ENCODE assay signal across 1 cellular context in the genomic region with DNA sequence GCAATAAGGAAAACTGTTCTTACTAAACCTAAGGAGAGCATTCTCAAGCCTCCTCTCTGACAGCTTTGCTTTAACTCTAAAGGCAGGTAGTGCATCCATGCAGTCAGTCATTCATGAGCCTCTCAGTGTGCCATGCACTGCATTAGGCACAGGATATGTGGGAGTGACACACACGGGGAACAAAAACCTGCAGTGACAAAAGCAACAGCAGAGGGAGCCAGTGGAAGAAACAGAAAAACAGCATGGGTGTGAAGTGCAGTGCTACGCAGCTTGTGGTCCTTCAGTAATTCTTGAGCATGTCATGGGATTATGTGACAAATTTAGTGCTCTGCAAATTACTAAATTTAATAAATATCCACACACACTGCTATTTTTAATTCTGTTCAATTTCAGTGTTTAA.
TF ChIP-seq lines count a peak whose summit lies in the region.

No MANE protein-coding gene starts in this region.

TF ChIP-seq in K562, 482 proteins besides CTCF, POLR2A, EP300 and RAD21 (continued from another document):
- no peak for TF ChIP-seq TOE1 (IDR thresholded peaks at IDR 0.05; ENCODE audit: borderline replicate concordance)
- no peak for TF ChIP-seq TOE1 (CRISPR knock-in tag; IDR thresholded peaks at IDR 0.05; ENCODE audit: borderline replicate concordance, low read depth)
- TF ChIP-seq, protein P1, sequence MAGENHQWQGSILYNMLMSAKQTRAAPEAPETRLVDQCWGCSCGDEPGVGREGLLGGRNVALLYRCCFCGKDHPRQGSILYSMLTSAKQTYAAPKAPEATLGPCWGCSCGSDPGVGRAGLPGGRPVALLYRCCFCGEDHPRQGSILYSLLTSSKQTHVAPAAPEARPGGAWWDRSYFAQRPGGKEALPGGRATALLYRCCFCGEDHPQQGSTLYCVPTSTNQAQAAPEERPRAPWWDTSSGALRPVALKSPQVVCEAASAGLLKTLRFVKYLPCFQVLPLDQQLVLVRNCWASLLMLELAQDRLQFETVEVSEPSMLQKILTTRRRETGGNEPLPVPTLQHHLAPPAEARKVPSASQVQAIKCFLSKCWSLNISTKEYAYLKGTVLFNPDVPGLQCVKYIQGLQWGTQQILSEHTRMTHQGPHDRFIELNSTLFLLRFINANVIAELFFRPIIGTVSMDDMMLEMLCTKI (IDR thresholded peaks at IDR 0.05; ENCODE audit: partially characterized antibody), result no peak
- no peak for TF ChIP-seq ZNF224 (CRISPR knock-in tag; IDR thresholded peaks at IDR 0.05)
- no peak for TF ChIP-seq ZNF57 (CRISPR knock-in tag; IDR thresholded peaks at IDR 0.05)
- TF ChIP-seq, protein P2, sequence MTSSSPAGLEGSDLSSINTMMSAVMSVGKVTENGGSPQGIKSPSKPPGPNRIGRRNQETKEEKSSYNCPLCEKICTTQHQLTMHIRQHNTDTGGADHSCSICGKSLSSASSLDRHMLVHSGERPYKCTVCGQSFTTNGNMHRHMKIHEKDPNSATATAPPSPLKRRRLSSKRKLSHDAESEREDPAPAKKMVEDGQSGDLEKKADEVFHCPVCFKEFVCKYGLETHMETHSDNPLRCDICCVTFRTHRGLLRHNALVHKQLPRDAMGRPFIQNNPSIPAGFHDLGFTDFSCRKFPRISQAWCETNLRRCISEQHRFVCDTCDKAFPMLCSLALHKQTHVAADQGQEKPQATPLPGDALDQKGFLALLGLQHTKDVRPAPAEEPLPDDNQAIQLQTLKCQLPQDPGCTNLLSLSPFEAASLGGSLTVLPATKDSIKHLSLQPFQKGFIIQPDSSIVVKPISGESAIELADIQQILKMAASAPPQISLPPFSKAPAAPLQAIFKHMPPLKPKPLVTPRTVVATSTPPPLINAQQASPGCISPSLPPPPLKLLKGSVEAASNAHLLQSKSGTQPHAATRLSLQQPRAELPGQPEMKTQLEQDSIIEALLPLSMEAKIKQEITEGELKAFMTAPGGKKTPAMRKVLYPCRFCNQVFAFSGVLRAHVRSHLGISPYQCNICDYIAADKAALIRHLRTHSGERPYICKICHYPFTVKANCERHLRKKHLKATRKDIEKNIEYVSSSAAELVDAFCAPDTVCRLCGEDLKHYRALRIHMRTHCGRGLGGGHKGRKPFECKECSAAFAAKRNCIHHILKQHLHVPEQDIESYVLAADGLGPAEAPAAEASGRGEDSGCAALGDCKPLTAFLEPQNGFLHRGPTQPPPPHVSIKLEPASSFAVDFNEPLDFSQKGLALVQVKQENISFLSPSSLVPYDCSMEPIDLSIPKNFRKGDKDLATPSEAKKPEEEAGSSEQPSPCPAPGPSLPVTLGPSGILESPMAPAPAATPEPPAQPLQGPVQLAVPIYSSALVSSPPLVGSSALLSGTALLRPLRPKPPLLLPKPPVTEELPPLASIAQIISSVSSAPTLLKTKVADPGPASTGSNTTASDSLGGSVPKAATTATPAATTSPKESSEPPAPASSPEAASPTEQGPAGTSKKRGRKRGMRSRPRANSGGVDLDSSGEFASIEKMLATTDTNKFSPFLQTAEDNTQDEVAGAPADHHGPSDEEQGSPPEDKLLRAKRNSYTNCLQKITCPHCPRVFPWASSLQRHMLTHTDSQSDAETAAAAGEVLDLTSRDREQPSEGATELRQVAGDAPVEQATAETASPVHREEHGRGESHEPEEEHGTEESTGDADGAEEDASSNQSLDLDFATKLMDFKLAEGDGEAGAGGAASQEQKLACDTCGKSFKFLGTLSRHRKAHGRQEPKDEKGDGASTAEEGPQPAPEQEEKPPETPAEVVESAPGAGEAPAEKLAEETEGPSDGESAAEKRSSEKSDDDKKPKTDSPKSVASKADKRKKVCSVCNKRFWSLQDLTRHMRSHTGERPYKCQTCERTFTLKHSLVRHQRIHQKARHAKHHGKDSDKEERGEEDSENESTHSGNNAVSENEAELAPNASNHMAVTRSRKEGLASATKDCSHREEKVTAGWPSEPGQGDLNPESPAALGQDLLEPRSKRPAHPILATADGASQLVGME (CRISPR knock-in tag; IDR thresholded peaks at IDR 0.05), result no peak
- TF ChIP-seq TEAD4 (IDR thresholded peaks at IDR 0.05; ENCODE audit: low read length), result no peak
- no peak for TF ChIP-seq TEAD4 (CRISPR knock-in tag; IDR thresholded peaks at IDR 0.05; ENCODE audit: borderline replicate concordance)
- TF ChIP-seq SPI1 (IDR thresholded peaks at IDR 0.05; ENCODE audit: borderline replicate concordance, low read depth, low read length), result no peak
- TF ChIP-seq SMARCA4 (IDR thresholded peaks at IDR 0.05), result no peak
- TF ChIP-seq CREBBP (IDR thresholded peaks at IDR 0.05; ENCODE audit: low read depth, low read length), result no peak
- TF ChIP-seq FOXP1 (CRISPR knock-in tag; IDR thresholded peaks at IDR 0.05), result no peak
- no peak for TF ChIP-seq SRSF7 (optimal IDR thresholded peaks at IDR 0.05; ENCODE audit: low read depth, low read length)
- no peak for TF ChIP-seq CHD4 (IDR thresholded peaks at IDR 0.05; ENCODE audit: insufficient read depth, insufficient replicate concordance, low read depth, low read length, poor library complexity, severe bottlenecking)
- TF ChIP-seq, protein P3, sequence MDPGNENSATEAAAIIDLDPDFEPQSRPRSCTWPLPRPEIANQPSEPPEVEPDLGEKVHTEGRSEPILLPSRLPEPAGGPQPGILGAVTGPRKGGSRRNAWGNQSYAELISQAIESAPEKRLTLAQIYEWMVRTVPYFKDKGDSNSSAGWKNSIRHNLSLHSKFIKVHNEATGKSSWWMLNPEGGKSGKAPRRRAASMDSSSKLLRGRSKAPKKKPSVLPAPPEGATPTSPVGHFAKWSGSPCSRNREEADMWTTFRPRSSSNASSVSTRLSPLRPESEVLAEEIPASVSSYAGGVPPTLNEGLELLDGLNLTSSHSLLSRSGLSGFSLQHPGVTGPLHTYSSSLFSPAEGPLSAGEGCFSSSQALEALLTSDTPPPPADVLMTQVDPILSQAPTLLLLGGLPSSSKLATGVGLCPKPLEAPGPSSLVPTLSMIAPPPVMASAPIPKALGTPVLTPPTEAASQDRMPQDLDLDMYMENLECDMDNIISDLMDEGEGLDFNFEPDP (CRISPR knock-in tag; IDR thresholded peaks at IDR 0.05), result no peak
